In the genomic region with DNA sequence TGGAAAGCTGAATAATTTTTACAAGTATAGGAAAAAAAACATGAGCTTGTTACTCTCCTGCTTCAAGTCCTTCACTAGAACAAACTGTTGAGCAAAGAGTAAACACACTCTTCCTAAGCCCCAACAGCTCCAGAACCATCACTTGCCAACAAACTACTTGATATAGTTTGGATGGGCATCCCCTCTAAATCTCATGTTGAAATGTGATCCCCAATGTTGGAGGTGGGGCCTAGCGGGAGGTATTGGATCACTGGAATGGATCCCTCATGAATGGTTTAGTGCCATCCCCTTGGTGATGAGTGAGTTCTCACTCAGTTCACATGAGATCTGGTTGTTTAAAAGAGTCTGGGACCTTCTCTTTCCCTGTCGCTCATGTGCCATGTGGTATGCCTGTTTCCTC, we compare ENCODE assay signal across 18 cellular contexts.
A peak's percentile ranks its signal among the peaks of the same experiment; 100 is the strongest.
DNase-seq lines count a peak whose midpoint lies in the region; ATAC-seq, FAIRE-seq and TF ChIP-seq lines count a peak whose summit lies in the region.
"Had no signal": no experiment of that assay in that cellular context is flagged by ENCODE, and none has a peak within 500 bp of the region (broad histone marks: within the 10 kb centered on the region; RNA-seq: fewer than 3 reads in every experiment).

No MANE protein-coding gene starts in this region.

- FAIRE-seq in H1 (lab: Jason Lieb, UNC): peak; percentile 7
- FAIRE-seq: A549, G401.6, GM12891, GM19239 had no signal

- no peak overlapping the region for H2BK20ac ChIP-seq in H1 (ENCODE audit: low read length)

- H3K56ac ChIP-seq in H1 (replicated peaks; ENCODE audit: insufficient read length, low read depth, low read length): no peak overlapping the region

- peaks cover 7% of the 10 kb centered on the region for H3K27me3 Mint-ChIP-seq in nephron progenitor cell (ENCODE audit: low read depth, poor library complexity)
- no peaks in the 10 kb centered on the region for H3K27me3 Mint-ChIP-seq in mesothelial cell of epicardium (ENCODE audit: low read depth)
- H3K27me3 Mint-ChIP-seq: CD4-positive, alpha-beta memory T cell had no signal

- H3K4me3 ChIP-seq in HEK293 (ENCODE audit: low read depth, low read length): no peak overlapping the region
- no peak overlapping the region for H3K4me3 ChIP-seq in H1 (ENCODE audit: extremely low read depth in 1 of 4, insufficient read depth in 2 of 4, low read depth in 3 of 4, low read length in 4 of 4)
- H3K4me3 ChIP-seq: A549 had no signal

- no peaks in the 10 kb centered on the region; a peak in 1 of 3 replicates for H3K36me3 ChIP-seq in HEK293 (ENCODE audit: control insufficient read depth in 2 of 2, insufficient read depth in 1 of 2, low read length in 2 of 2)
- H3K36me3 ChIP-seq in H1 (ENCODE audit: control insufficient read depth in 2 of 4, insufficient read depth in 4 of 4, low read length in 3 of 4): peaks cover 0 to 31% (median 0%) of the 10 kb centered on the region in 4 experiments; a peak in 2 of 8 replicates
- H3K36me3 ChIP-seq: BE2C had no signal

- DNase-seq in H1 (ENCODE audit: low read depth in 1 of 2, low spot score in 2 of 2) (no peak), nephron progenitor cell (no peak), mesothelial cell of epicardium (ENCODE audit: low spot score in 2 of 2, unreplicated experiment in 2 of 2) (no peak), GM19238 (ENCODE audit: insufficient read length, low spot score) (no peak)
- DNase-seq: BE2C; CD4-positive, alpha-beta memory T cell; DMS153; DMS79 treated with DMSO at 0.1 percent for 48 hours; EL; H7 had no signal

- H4K20me1 ChIP-seq in H1 (replicated peaks in 1 of 2; ENCODE audit: control insufficient read depth in 1 of 2, insufficient read depth in 2 of 2, low read length in 2 of 2): no peaks in the 10 kb centered on the region

- H2BK5ac ChIP-seq in H1 (ENCODE audit: low read depth, low read length): no peak overlapping the region; the same call in 1 of the 2 replicates

- H3K79me1 ChIP-seq in H1 (ENCODE audit: low read depth, low read length): no peaks in the 10 kb centered on the region; the same call in 1 of the 2 replicates

- H2AFZ ChIP-seq in H1 (ENCODE audit: low read length): no peak overlapping the region

- no peak overlapping the region for H4K8ac ChIP-seq in H1 (ENCODE audit: extremely low read depth, insufficient read depth, low read length)

- peaks cover 0 to 74% of the 10 kb centered on the region in 2 experiments; a peak in 2 of 4 replicates for H3K79me2 ChIP-seq in H1 (ENCODE audit: control insufficient read depth in 1 of 2, insufficient read depth in 2 of 2, low read length in 2 of 2)

- 96% methylated on average over 2 of the region's 2 CpGs; no CpG with 5 or more reads in 1 of the 2 experiments for WGBS in H1 (ENCODE audit: extremely low coverage in 1 of 2, insufficient coverage in 1 of 2, insufficient read length in 1 of 2, insufficient replicate concordance in 2 of 2, low coverage in 1 of 2, low lambda C conversion rate in 2 of 2, missing lambda C conversion rate in 1 of 2), 2 experiments

- H3K23me2 ChIP-seq in H1 (ENCODE audit: low read depth, low read length): no peaks in the 10 kb centered on the region; the same call in 1 of the 2 replicates

- no peak overlapping the region for H4K91ac ChIP-seq in H1 (replicated peaks; ENCODE audit: insufficient read length, low read length)

- no peak overlapping the region for H2BK15ac ChIP-seq in H1 (ENCODE audit: low read length)

- peak overlapping the region; percentile 88 for H3K27ac Mint-ChIP-seq in nephron progenitor cell
- no peak overlapping the region for H3K27ac Mint-ChIP-seq in mesothelial cell of epicardium
- H3K27ac Mint-ChIP-seq: CD4-positive, alpha-beta memory T cell had no signal

- H3K4me3 Mint-ChIP-seq in nephron progenitor cell (no peak overlapping the region), mesothelial cell of epicardium (no peak overlapping the region)
- H3K4me3 Mint-ChIP-seq: CD4-positive, alpha-beta memory T cell had no signal

- H3K4ac ChIP-seq in H1 (replicated peaks; ENCODE audit: insufficient read length, low read depth, low read length): no peak overlapping the region

- no peak overlapping the region for H3K14ac ChIP-seq in H1 (ENCODE audit: insufficient read length)

- no peak for TF ChIP-seq EP300 in H1 (IDR thresholded peaks at IDR 0.05; ENCODE audit: borderline replicate concordance in 1 of 2, low read depth in 2 of 2, low read length in 2 of 2)

- POLR2A ChIA-PET in HEK293 (lab: Yijun Ruan, JAX): interaction anchor here (1.1 kb wide), 1 partner anchor 16 kb away, joined by 3 read pairs; no protein-coding TSS in a partner anchor
- POLR2A ChIA-PET in H1 (lab: Charles Lee; ENCODE audit: partially characterized antibody): interaction anchor here (1.5 kb wide), 1 partner anchor 14 kb away, joined by 3 read pairs; no protein-coding TSS in a partner anchor

- TF ChIP-seq CTCF in HEK293 (tag by site-specific recombination; IDR thresholded peaks at IDR 0.05) (no peak), H1 (IDR thresholded peaks at IDR 0.05; ENCODE audit: control extremely low read depth in 1 of 3, insufficient read depth in 1 of 3, low read depth in 1 of 3, low read length in 3 of 3) (no peak), nephron progenitor cell (IDR thresholded peaks at IDR 0.05) (no peak), mesothelial cell of epicardium (IDR thresholded peaks at IDR 0.05; ENCODE audit: unreplicated experiment) (no peak)

- no peak for TF ChIP-seq RAD21 in H1 (IDR thresholded peaks at IDR 0.05 in 1 of 2, conservative IDR thresholded peaks at IDR 0.05 in 1 of 2; ENCODE audit: low read depth in 2 of 2, low read length in 2 of 2)

- H3K23ac ChIP-seq in H1 (ENCODE audit: insufficient read length): no peak overlapping the region

- no peak for ATAC-seq in HG03280 (IDR thresholded peaks at IDR 0.05; ENCODE audit: unreplicated experiment)

- CTCF ChIA-PET in HEK293 (lab: Yijun Ruan, JAX) (interaction anchor here (0.7 kb wide), 1 partner anchor 24 kb away, joined by 3 read pairs; no protein-coding TSS in a partner anchor), H1 (lab: Charles Lee; ENCODE audit: partially characterized antibody) (interaction anchor here (0.7 to 1.3 kb wide), 3 partner anchors 33 to 240 kb away, joined by 3 to 7 read pairs (median 4); no protein-coding TSS in a partner anchor)

- no peak overlapping the region for H3K18ac ChIP-seq in H1 (ENCODE audit: extremely low read depth, low read length)

- H3K36me3 Mint-ChIP-seq in nephron progenitor cell (ENCODE audit: low read depth): peaks cover 23% of the 10 kb centered on the region
- H3K36me3 Mint-ChIP-seq in mesothelial cell of epicardium: peaks cover 10% of the 10 kb centered on the region

- no peak overlapping the region for H2AK5ac ChIP-seq in H1 (ENCODE audit: low read depth, low read length)

- H3K9me3 ChIP-seq in HEK293 (ENCODE audit: control insufficient read depth, insufficient read depth, low read depth, low read length): no peaks in the 10 kb centered on the region
- no peaks in the 10 kb centered on the region for H3K9me3 ChIP-seq in H1 (ENCODE audit: insufficient read depth in 2 of 2, low read depth in 1 of 2, low read length in 1 of 2)
- H3K9me3 ChIP-seq: A549, BE2C had no signal

- H2BK12ac ChIP-seq in H1 (ENCODE audit: low read depth, low read length): no peak overlapping the region

- no peak overlapping the region for H3K9ac ChIP-seq in H1 (replicated peaks in 1 of 4; ENCODE audit: extremely low read depth in 1 of 4, low read depth in 3 of 4, low read length in 3 of 4)

- H3K27ac ChIP-seq in HEK293 (ENCODE audit: extremely low read depth, low read depth, low read length) (no peak overlapping the region), H1 (ENCODE audit: low read depth, low read length) (no peak overlapping the region)
- H3K27ac ChIP-seq: A549, C4-2B, HL-60 had no signal

- H3K4me2 ChIP-seq in H1 (ENCODE audit: insufficient read depth in 1 of 2, low read depth in 2 of 2, low read length in 2 of 2): no peak overlapping the region
- H3K4me2 ChIP-seq: A549 had no signal

- no peak overlapping the region for H4K5ac ChIP-seq in H1 (ENCODE audit: insufficient read length, low read depth, low read length)

- H3K4me1 ChIP-seq in HEK293 (ENCODE audit: control insufficient read depth, insufficient read depth, low read length) (peaks cover 5% of the 10 kb centered on the region; the same call in 1 of the 2 replicates), H1 (replicated peaks in 1 of 4; ENCODE audit: control insufficient read depth in 3 of 4, insufficient read depth in 4 of 4, low read length in 3 of 4) (peaks cover 0 to 5% (median 2%) of the 10 kb centered on the region in 4 experiments; a peak in 5 of 7 replicates)
- H3K4me1 ChIP-seq: BE2C had no signal

- H3K4me1 Mint-ChIP-seq in nephron progenitor cell: peaks cover 22% of the 10 kb centered on the region
- peaks cover 7% of the 10 kb centered on the region for H3K4me1 Mint-ChIP-seq in mesothelial cell of epicardium
- H3K4me1 Mint-ChIP-seq: CD4-positive, alpha-beta memory T cell had no signal

- H3K27me3 ChIP-seq in H1 (replicated peaks in 1 of 4; ENCODE audit: control insufficient read depth in 3 of 4, extremely low read depth in 1 of 4, insufficient read depth in 3 of 4, low read length in 3 of 4): no peaks in the 10 kb centered on the region
- H3K27me3 ChIP-seq: BE2C had no signal

- TF ChIP-seq POLR2A in H1 (IDR thresholded peaks at IDR 0.05; ENCODE audit: control extremely low read depth in 1 of 2, low read depth in 2 of 2, low read length in 2 of 2): no peak

- no peak overlapping the region for H2BK120ac ChIP-seq in H1 (replicated peaks; ENCODE audit: low read depth, low read length)

- H3K9me3 Mint-ChIP-seq in nephron progenitor cell (no peaks in the 10 kb centered on the region), mesothelial cell of epicardium (no peaks in the 10 kb centered on the region)
- H3K9me3 Mint-ChIP-seq: CD4-positive, alpha-beta memory T cell had no signal

TF ChIP-seq in HEK293, 187 proteins besides CTCF, POLR2A, EP300 and RAD21:
- TF ChIP-seq MZF1 (tag by site-specific recombination; IDR thresholded peaks at IDR 0.05; ENCODE audit: borderline replicate concordance) (peak; percentile 92; the same call in 1 of the 2 replicates), ZNF621 (tag by site-specific recombination; IDR thresholded peaks at IDR 0.05) (no peak)

TF ChIP-seq in H1, 55 proteins besides CTCF, POLR2A, EP300 and RAD21 (continues in another document):
- TF ChIP-seq ASH2L (IDR thresholded peaks at IDR 0.05; ENCODE audit: low read length) (no peak), CHD1 (IDR thresholded peaks at IDR 0.05; ENCODE audit: low read depth, low read length) (no peak), MAFK (IDR thresholded peaks at IDR 0.05; ENCODE audit: low read depth, low read length) (no peak)
- TF ChIP-seq, protein P1, sequence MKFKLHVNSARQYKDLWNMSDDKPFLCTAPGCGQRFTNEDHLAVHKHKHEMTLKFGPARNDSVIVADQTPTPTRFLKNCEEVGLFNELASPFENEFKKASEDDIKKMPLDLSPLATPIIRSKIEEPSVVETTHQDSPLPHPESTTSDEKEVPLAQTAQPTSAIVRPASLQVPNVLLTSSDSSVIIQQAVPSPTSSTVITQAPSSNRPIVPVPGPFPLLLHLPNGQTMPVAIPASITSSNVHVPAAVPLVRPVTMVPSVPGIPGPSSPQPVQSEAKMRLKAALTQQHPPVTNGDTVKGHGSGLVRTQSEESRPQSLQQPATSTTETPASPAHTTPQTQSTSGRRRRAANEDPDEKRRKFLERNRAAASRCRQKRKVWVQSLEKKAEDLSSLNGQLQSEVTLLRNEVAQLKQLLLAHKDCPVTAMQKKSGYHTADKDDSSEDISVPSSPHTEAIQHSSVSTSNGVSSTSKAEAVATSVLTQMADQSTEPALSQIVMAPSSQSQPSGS (IDR thresholded peaks at IDR 0.05; ENCODE audit: low read length): no peak
